Comparison of ENCODE assay signal across 1 cellular context in genomic region chr12:110741795-110742717, GRCh38.
A peak's percentile ranks its signal among the peaks of the same experiment; 100 is the strongest.
TF ChIP-seq lines count a peak whose summit lies in the region.

No MANE protein-coding gene starts in this region.

TF ChIP-seq in SK-N-SH, 30 proteins besides CTCF, POLR2A, EP300 and RAD21 (continued from another document):
- TF ChIP-seq REST (IDR thresholded peaks at IDR 0.05; ENCODE audit: low read depth, low read length) (no peak), SMC3 (IDR thresholded peaks at IDR 0.05; ENCODE audit: low read depth, low read length) (no peak), TEAD4 (IDR thresholded peaks at IDR 0.05; ENCODE audit: borderline replicate concordance, insufficient read depth) (no peak), MAX (IDR thresholded peaks at IDR 0.05; ENCODE audit: low read depth) (0 out of 2 replicates have a peak, but pooled peaks have one; percentile 30), CHD2 (IDR thresholded peaks at IDR 0.05; ENCODE audit: low read length, partially characterized antibody) (no peak), NRF1 (IDR thresholded peaks at IDR 0.05; ENCODE audit: low read depth, low read length) (no peak), YY1 (IDR thresholded peaks at IDR 0.05; ENCODE audit: low read depth) (no peak), GATA2 (CRISPR knock-in tag; IDR thresholded peaks at IDR 0.05) (no peak), FOXJ3 (CRISPR knock-in tag; IDR thresholded peaks at IDR 0.05) (no peak)
TF ChIP-seq in SK-N-SH: peak in this region for 2.
